Comparison of ENCODE assay signal across 16 cellular contexts in genomic region chr12:113601656-113602263, GRCh38.
DNase-seq lines count a peak whose midpoint lies in the region; ATAC-seq, FAIRE-seq and TF ChIP-seq lines count a peak whose summit lies in the region.
"Had no signal": no experiment of that assay in that cellular context is flagged by ENCODE, and none has a peak within 500 bp of the region (broad histone marks: within the 10 kb centered on the region; RNA-seq: fewer than 3 reads in every experiment).

No MANE protein-coding gene starts in this region.

- no peaks in the 10 kb centered on the region for H3K27me3 ChIP-seq in GM12878 (replicated peaks in 1 of 2; ENCODE audit: control insufficient read depth in 2 of 2, insufficient read depth in 2 of 2, low read length in 1 of 2)
- H3K27me3 ChIP-seq: foreskin keratinocyte had no signal

- no peak overlapping the region for H2AFZ ChIP-seq in GM12878 (ENCODE audit: control insufficient read depth, low read depth, low read length)
- H2AFZ ChIP-seq: parathyroid adenoma had no signal

- POLR2A ChIA-PET in activated naive CD8-positive, alpha-beta T cell treated with anti-CD3 and anti-CD28 coated beads, Interleukin-2, amount 10 ng/mL, durations not matched to agents 7 days and 5 days (lab: Charles Lee) = no interaction called here
- POLR2A ChIA-PET in GM12878 (lab: Charles Lee) = no interaction called here

- no peaks in the 10 kb centered on the region for H3K79me2 ChIP-seq in GM12878 (ENCODE audit: control insufficient read depth, insufficient read depth, low read length)
- H3K79me2 ChIP-seq: parathyroid adenoma had no signal

- TF ChIP-seq POLR2A in GM12878 (IDR thresholded peaks at IDR 0.05; ENCODE audit: low read depth, low read length) (no peak), lower leg skin (IDR thresholded peaks at IDR 0.05) (no peak)

- TF ChIP-seq RAD21 in GM12878 (IDR thresholded peaks at IDR 0.05; ENCODE audit: insufficient read depth, low read depth, low read length) = no peak

- no peaks in the 10 kb centered on the region for H3K36me3 ChIP-seq in GM12878 (ENCODE audit: control insufficient read depth in 2 of 2, insufficient read depth in 2 of 2, low read length in 1 of 2)
- H3K36me3 ChIP-seq: left lung had no signal

- RAD21 ChIA-PET in GM12878 (lab: Charles Lee; ENCODE audit: unreplicated experiment) = no interaction called here

- peaks cover 2% of the 10 kb centered on the region for H3K9me3 Mint-ChIP-seq in activated naive CD8-positive, alpha-beta T cell treated with anti-CD3 and anti-CD28 coated beads, Interleukin-2, amount 10 ng/mL, durations not matched to agents 7 days and 5 days
- peaks cover 2% of the 10 kb centered on the region for H3K9me3 Mint-ChIP-seq in activated naive CD8-positive, alpha-beta T cell treated with anti-CD3 and anti-CD28 coated beads for 36 hours
- H3K9me3 Mint-ChIP-seq in neural crest cell = no peaks in the 10 kb centered on the region

- intact Hi-C loops in GM12878 (cut with micrococcal nuclease; ENCODE audit: unreplicated experiment) = no loop called here
- intact Hi-C loops in lower leg skin (cut with DNase I; ENCODE audit: low total_unique reads) = no loop called here

- no peak overlapping the region for H3K27ac ChIP-seq in GM12878 (ENCODE audit: control insufficient read depth, insufficient read depth)
- H3K27ac ChIP-seq: foreskin keratinocyte, left lung, parathyroid adenoma had no signal

- TF ChIP-seq EP300 in GM12878 (IDR thresholded peaks at IDR 0.05; ENCODE audit: borderline replicate concordance in 1 of 2, control insufficient read depth in 1 of 2, low read depth in 2 of 2, low read length in 2 of 2) = no peak

- H3K36me3 Mint-ChIP-seq in activated naive CD8-positive, alpha-beta T cell treated with anti-CD3 and anti-CD28 coated beads, Interleukin-2, amount 10 ng/mL, durations not matched to agents 7 days and 5 days = no peaks in the 10 kb centered on the region
- H3K36me3 Mint-ChIP-seq in activated naive CD8-positive, alpha-beta T cell treated with anti-CD3 and anti-CD28 coated beads for 36 hours = no peaks in the 10 kb centered on the region
- H3K36me3 Mint-ChIP-seq in neural crest cell (ENCODE audit: low read depth) = no peaks in the 10 kb centered on the region

- H3K4me3 Mint-ChIP-seq in activated naive CD8-positive, alpha-beta T cell treated with anti-CD3 and anti-CD28 coated beads, Interleukin-2, amount 10 ng/mL, durations not matched to agents 7 days and 5 days = no peak overlapping the region
- H3K4me3 Mint-ChIP-seq in activated naive CD8-positive, alpha-beta T cell treated with anti-CD3 and anti-CD28 coated beads for 36 hours = no peak overlapping the region
- no peak overlapping the region for H3K4me3 Mint-ChIP-seq in neural crest cell

- FAIRE-seq in GM12878 (lab: Jason Lieb, UNC) = no peak

- SMC1A ChIA-PET in GM12878 (lab: Charles Lee; ENCODE audit: uncharacterized antibody, unreplicated experiment) = no interaction called here

- DNase-seq in activated naive CD8-positive, alpha-beta T cell treated with anti-CD3 and anti-CD28 coated beads, Interleukin-2, amount 10 ng/mL, durations not matched to agents 7 days and 5 days = peak; percentile 30
- DNase-seq in activated naive CD8-positive, alpha-beta T cell treated with anti-CD3 and anti-CD28 coated beads for 36 hours = no peak
- DNase-seq in KBM-7 = peak; percentile 12
- DNase-seq in GM12878 (ENCODE audit: low read depth, low spot score) = no peak
- peak; percentile 50 for DNase-seq in neural crest cell (ENCODE audit: low read depth, low spot score)
- no peak for DNase-seq in NOMO-1 (lab: John Stamatoyannopoulos, UW; ENCODE audit: unreplicated experiment in 2 of 2)
- no peak for DNase-seq in C1 segment of cervical spinal cord (lab: John Stamatoyannopoulos, UW)
- DNase-seq in lower leg skin (ENCODE audit: low spot score in 2 of 2) = no peak
- DNase-seq: activated effector memory CD4-positive, alpha-beta T cell treated with Interleukin-2 at 50 U/mL for 16 hours; aorta; foreskin keratinocyte; left lung; NCI-H1092; NCI-H82; stimulated activated CD4-positive, alpha-beta T cell treated with anti-CD3 and anti-CD28 coated beads, Interleukin-2, amount 100 ng/mL, for 48 hours had no signal

- H3K4me1 ChIP-seq in GM12878 (ENCODE audit: control insufficient read depth, insufficient read depth, low read length) = no peaks in the 10 kb centered on the region
- H3K4me1 ChIP-seq: foreskin keratinocyte, left lung, parathyroid adenoma had no signal

- H3K4me2 ChIP-seq in GM12878 (ENCODE audit: control insufficient read depth, insufficient read depth) = no peak overlapping the region

- CTCF ChIA-PET in GM12878 (lab: Yijun Ruan, JAX) = no interaction called here

- no peak for ATAC-seq in activated naive CD8-positive, alpha-beta T cell treated with anti-CD3 and anti-CD28 coated beads, Interleukin-2, amount 10 ng/mL, durations not matched to agents 7 days and 5 days (ENCODE audit: low read depth)
- no peak for ATAC-seq in GM12878
- ATAC-seq: foreskin keratinocyte, left lung had no signal

- 16% methylated on average over 3 of the region's 3 CpGs for WGBS in GM12878 (ENCODE audit: insufficient coverage, insufficient replicate concordance, low lambda C conversion rate, missing lambda C conversion rate)
- 36 to 49% methylated on average over 3 of the region's 3 CpGs for WGBS in lower leg skin, 2 donors

- H3K27me3 Mint-ChIP-seq in activated naive CD8-positive, alpha-beta T cell treated with anti-CD3 and anti-CD28 coated beads, Interleukin-2, amount 10 ng/mL, durations not matched to agents 7 days and 5 days = no peaks in the 10 kb centered on the region
- peaks cover 14% of the 10 kb centered on the region for H3K27me3 Mint-ChIP-seq in activated naive CD8-positive, alpha-beta T cell treated with anti-CD3 and anti-CD28 coated beads for 36 hours
- H3K27me3 Mint-ChIP-seq in neural crest cell (ENCODE audit: low read depth) = peaks cover 92% of the 10 kb centered on the region

- H3K4me1 Mint-ChIP-seq in activated naive CD8-positive, alpha-beta T cell treated with anti-CD3 and anti-CD28 coated beads, Interleukin-2, amount 10 ng/mL, durations not matched to agents 7 days and 5 days = no peaks in the 10 kb centered on the region
- no peaks in the 10 kb centered on the region for H3K4me1 Mint-ChIP-seq in activated naive CD8-positive, alpha-beta T cell treated with anti-CD3 and anti-CD28 coated beads for 36 hours
- no peaks in the 10 kb centered on the region for H3K4me1 Mint-ChIP-seq in neural crest cell

- no peaks in the 10 kb centered on the region for H3K9me3 ChIP-seq in GM12878 (replicated peaks; ENCODE audit: control insufficient read depth, insufficient read depth, low read length)
- H3K9me3 ChIP-seq: left lung had no signal

- TF ChIP-seq CTCF in GM12878 (IDR thresholded peaks at IDR 0.05 in 2 of 3, conservative IDR thresholded peaks at IDR 0.05 in 1 of 3; ENCODE audit: control insufficient read depth in 2 of 3, extremely low read depth in 1 of 3, insufficient read depth in 1 of 3, low read depth in 3 of 3, low read length in 3 of 3) (no peak), neural crest cell (conservative IDR thresholded peaks at IDR 0.05) (no peak), lower leg skin (IDR thresholded peaks at IDR 0.05) (no peak)

- in situ Hi-C loops in KBM-7 (cut with MboI; ENCODE audit: low pct_unique_long_range_greater_than_20kb, low sequenced_read_pairs) (no loop called here), GM12878 (cut with MboI) (no loop called here)

- H3K27ac Mint-ChIP-seq in activated naive CD8-positive, alpha-beta T cell treated with anti-CD3 and anti-CD28 coated beads, Interleukin-2, amount 10 ng/mL, durations not matched to agents 7 days and 5 days = no peak overlapping the region
- no peak overlapping the region for H3K27ac Mint-ChIP-seq in activated naive CD8-positive, alpha-beta T cell treated with anti-CD3 and anti-CD28 coated beads for 36 hours
- no peak overlapping the region for H3K27ac Mint-ChIP-seq in neural crest cell (ENCODE audit: unreplicated experiment)

- no peak overlapping the region for H3K9ac ChIP-seq in GM12878 (ENCODE audit: control insufficient read depth, insufficient read depth, low read length)
- H3K9ac ChIP-seq: parathyroid adenoma had no signal

- no peak overlapping the region for H3K4me3 ChIP-seq in GM12878
- no peak overlapping the region for H3K4me3 ChIP-seq in lower leg skin (ENCODE audit: low read depth, poor library complexity, severe bottlenecking)
- H3K4me3 ChIP-seq: left lung had no signal

- no TSS peak for BruUV-seq in GM12878 (replicated peaks; lab: Mats Ljungman, UMichigan)

- H4K20me1 ChIP-seq in GM12878 (ENCODE audit: control insufficient read depth, insufficient read depth) = no peaks in the 10 kb centered on the region

TF ChIP-seq in GM12878, 131 proteins besides CTCF, POLR2A, EP300 and RAD21:
- TF ChIP-seq GATAD2B (conservative IDR thresholded peaks at IDR 0.05; ENCODE audit: low read depth) (no peak), REST (IDR thresholded peaks at IDR 0.05; ENCODE audit: low read depth, low read length) (peak; percentile 87), TBL1XR1 (IDR thresholded peaks at IDR 0.05; ENCODE audit: low read depth, low read length) (no peak), LARP7 (IDR thresholded peaks at IDR 0.05) (no peak)

Comparison
In these comparisons a context has a peak if more than half of its experiments do, and no peak if none do; other contexts are left out.
1. DNase-seq: peak in activated naive CD8-positive, alpha-beta T cell treated with anti-CD3 and anti-CD28 coated beads, Interleukin-2, amount 10 ng/mL, durations not matched to agents 7 days and 5 days (single experiment), KBM-7 (single experiment) and neural crest cell (single experiment); none in activated naive CD8-positive, alpha-beta T cell treated with anti-CD3 and anti-CD28 coated beads for 36 hours (single experiment), GM12878 (single experiment), NOMO-1 (0 of 2), C1 segment of cervical spinal cord (0 of 14) and lower leg skin (0 of 2).